In genomic region chr17:42018339-42018738, GRCh38 we compare ENCODE assay signal across 8 cellular contexts. TPM values are rescaled to one million over a fixed set of nuclear protein-coding genes. Genes with fewer than 3 reads are reported as not detected.
DNase-seq lines count a peak whose midpoint lies in the region; ATAC-seq, FAIRE-seq and TF ChIP-seq lines count a peak whose summit lies in the region.

No MANE protein-coding gene starts in this region.

- ATAC-seq in K562, result peak; percentile 32
- ATAC-seq in pancreas, result no peak

- no peak for TF ChIP-seq RAD21 in K562 (CRISPR knock-in tag; conservative IDR thresholded peaks at IDR 0.05 in 1 of 2, IDR thresholded peaks at IDR 0.05 in 1 of 2)

- H3K9me1 ChIP-seq in K562 (ENCODE audit: control insufficient read depth, insufficient read depth, low read length), result no peaks in the 10 kb centered on the region

- H3K4me3 ChIP-seq in BE2C (ENCODE audit: low read depth, low read length) (peak overlapping the region; percentile 93), K562 (peak overlapping the region; percentile 86), muscle layer of colon (ENCODE audit: low read depth in 1 of 2, low read length in 2 of 2) (peak overlapping the region; percentile 73 to 92), pancreas (peak overlapping the region in 2 of 4 donors; percentile 68 to 94)

- in situ Hi-C loops in KBM-7 (cut with MboI; ENCODE audit: low pct_unique_long_range_greater_than_20kb, low sequenced_read_pairs) (no loop called here), K562 (cut with MboI) (no loop called here)

- CTCF ChIA-PET in K562 (lab: Yijun Ruan, JAX; ENCODE audit: low intra/inter-chr PET ratio), result no interaction called here

- no peak for DNase-seq in BE2C
- peak; percentile 45 for DNase-seq in KBM-7
- peak in 2 of 4 experiments; percentile 74 to 79 for DNase-seq in K562 (ENCODE audit: extremely low read depth in 1 of 4, low spot score in 3 of 4)
- DNase-seq in COR-L47 (lab: John Stamatoyannopoulos, UW), result no peak
- DNase-seq in glomerular visceral epithelial cell (ENCODE audit: extremely low spot score), result no peak
- DNase-seq in stimulated activated CD4-positive, alpha-beta T cell treated with anti-CD3 and anti-CD28 coated beads, Interleukin-4, amount 100 ng/mL, for 4 hours, result no peak
- DNase-seq in pancreas, result no peak

- intact Hi-C loops in K562 (cut with micrococcal nuclease), result no loop called here
- intact Hi-C loops in pancreas (cut with DNase I), result no loop called here

- H3K4me2 ChIP-seq in K562 (ENCODE audit: insufficient read depth, low read length), result peak overlapping the region; percentile 91

- POLR2A ChIA-PET in K562 (lab: Yijun Ruan, JAX), result interaction anchor here (0.6 to 4.3 kb wide), 11 partner anchors 9 to 518 kb away, joined by 3 to 37 read pairs (median 4); no protein-coding TSS in a partner anchor

- H3K79me2 ChIP-seq in K562 (ENCODE audit: control insufficient read depth, insufficient read depth, low read length), result peaks cover 69% of the 10 kb centered on the region

- TF ChIP-seq POLR2A in K562 (conservative IDR thresholded peaks at IDR 0.05), result peak; percentile 56

- H3K4me1 ChIP-seq in BE2C, result no peaks in the 10 kb centered on the region
- H3K4me1 ChIP-seq in K562 (replicated peaks in 1 of 2; ENCODE audit: control insufficient read depth in 2 of 2, insufficient read depth in 2 of 2, low read length in 2 of 2), result peaks cover 26 to 31% of the 10 kb centered on the region in 2 experiments
- peaks cover 34% of the 10 kb centered on the region for H3K4me1 ChIP-seq in muscle layer of colon (ENCODE audit: insufficient read depth, low read length)
- H3K4me1 ChIP-seq in pancreas, result peaks cover 24 to 28% (median 24%) of the 10 kb centered on the region in 3 donors

- no peaks in the 10 kb centered on the region for H3K9me3 ChIP-seq in BE2C
- H3K9me3 ChIP-seq in K562 (replicated peaks; ENCODE audit: control insufficient read depth, insufficient read depth, low read depth, low read length), result no peaks in the 10 kb centered on the region
- H3K9me3 ChIP-seq in muscle layer of colon (ENCODE audit: low read length), result no peaks in the 10 kb centered on the region
- H3K9me3 ChIP-seq in pancreas, result no peaks in the 10 kb centered on the region

- H3K27ac ChIP-seq in K562 (ENCODE audit: extremely low read depth, low read depth, low read length) (peak overlapping the region; percentile 98), muscle layer of colon (ENCODE audit: low read depth, low read length) (peak overlapping the region; percentile 86), pancreas (peak overlapping the region in 2 of 4 donors; percentile 86 to 91)

- peak overlapping the region; percentile 93 for H2AFZ ChIP-seq in K562 (ENCODE audit: low read depth, low read length)

- peaks cover 5% of the 10 kb centered on the region for H4K20me1 ChIP-seq in K562 (replicated peaks; ENCODE audit: control insufficient read depth, insufficient read depth, low read length)

- FAIRE-seq in K562 (lab: Jason Lieb, UNC), result peak; percentile 92
- FAIRE-seq in pancreas (lab: Jason Lieb, UNC), result no peak

- no peaks in the 10 kb centered on the region for H3K27me3 ChIP-seq in BE2C
- H3K27me3 ChIP-seq in K562 (ENCODE audit: control insufficient read depth in 2 of 2, insufficient read depth in 2 of 2, low read length in 2 of 2), result no peaks in the 10 kb centered on the region
- no peaks in the 10 kb centered on the region for H3K27me3 ChIP-seq in muscle layer of colon (ENCODE audit: control insufficient read depth in 1 of 2, insufficient read depth in 2 of 2, low read length in 2 of 2)
- H3K27me3 ChIP-seq in pancreas, result no peaks in the 10 kb centered on the region

- H3K9ac ChIP-seq in K562 (ENCODE audit: insufficient read depth in 1 of 2, low read depth in 2 of 2, low read length in 2 of 2), result peak overlapping the region; percentile 97 to 99; a peak in 3 of 4 replicates
- H3K9ac ChIP-seq in muscle layer of colon (ENCODE audit: low read length), result no peak overlapping the region

- 0% methylated on average over 3 of the region's 3 CpGs for WGBS in K562 (ENCODE audit: insufficient coverage, low coverage, missing lambda C conversion rate)
- WGBS in pancreas, 2 donors, result 31 to 53% methylated on average over 3 of the region's 3 CpGs

- no TSS peak for BruUV-seq in K562 (replicated peaks; lab: Mats Ljungman, UMichigan)

- H3K36me3 ChIP-seq in BE2C (peaks cover 5% of the 10 kb centered on the region), K562 (ENCODE audit: control insufficient read depth, insufficient read depth, low read length) (peaks cover 46% of the 10 kb centered on the region), muscle layer of colon (ENCODE audit: insufficient read depth, low read length) (peaks cover 13% of the 10 kb centered on the region), pancreas (peaks cover 0 to 9% (median 9%) of the 10 kb centered on the region in 3 donors)

- TF ChIP-seq EP300 in K562 (IDR thresholded peaks at IDR 0.05; ENCODE audit: low read length), result no peak

- TF ChIP-seq CTCF in BE2C (IDR thresholded peaks at IDR 0.05; ENCODE audit: low read depth, low read length) (no peak), K562 (IDR thresholded peaks at IDR 0.05 in 2 of 3, conservative IDR thresholded peaks at IDR 0.05 in 1 of 3; ENCODE audit: insufficient read depth in 2 of 3, low read depth in 1 of 3, low read length in 3 of 3) (no peak), pancreas (IDR thresholded peaks at IDR 0.05) (no peak)

RNA-seq across cellular contexts. Expression of gene DNAJC7, which starts 1.1 kb away (rescaled TPM):
- 202 TPM for polyA plus RNA-seq in BE2C (2012; ENCODE audit: insufficient read depth, insufficient read length, low read depth)
- 180 and 244 TPM in 2 replicates for total RNA-seq in K562 (2011; cell fraction: chromatin; rRNA removed; ENCODE audit: low replicate concordance)
- 111 and 117 TPM in 2 replicates for total RNA-seq in K562 (2011; cell fraction: nucleolus; rRNA removed)
- total RNA-seq in K562 (2011; cell fraction: nucleoplasm; rRNA removed), result 168 and 236 TPM in 2 replicates
- total RNA-seq in K562 (2014; rRNA removed), result 145 and 157 TPM in 2 replicates
- total RNA-seq in K562 (2014; rRNA removed; fragmentation: Illumina TruSeq; extraction: Trizol), result 262 and 288 TPM in 2 replicates
- 191 and 206 TPM in 2 replicates for total RNA-seq in K562 (2015; rRNA removed; fragmentation: Illumina TruSeq; extraction: Trizol)
- total RNA-seq in K562 (2021), result 149 and 153 TPM in 2 replicates
- polyA plus RNA-seq in K562 (2011; rRNA removed), result 75.6 and 120 TPM in 2 replicates
- 29.9 and 31.1 TPM in 2 replicates for polyA plus RNA-seq in K562 (2011; cell fraction: cytosol; rRNA removed)
- polyA plus RNA-seq in K562 (2011; cell fraction: nucleus; rRNA removed), result 49.5 and 50.7 TPM in 2 replicates
- 172 and 176 TPM in 2 replicates for polyA plus RNA-seq in K562 (2012)
- 206 and 239 TPM in 2 replicates for polyA plus RNA-seq in K562 (2014; fragmentation: Illumina TruSeq; extraction: Trizol)
- 10 to 100 TPM; 85.8 to 94.3 TPM for polyA plus RNA-seq in K562 (2014; fragmentation: Nextera tagmentation; extraction: Ambion mirVana)
- 148 and 173 TPM in 2 replicates for polyA plus RNA-seq in K562 (2014; rRNA removed)
- polyA minus RNA-seq in K562 (2011; rRNA and poly(A)+ RNA removed), result 82.6 and 112 TPM in 2 replicates
- 46.2 and 60.0 TPM in 2 replicates for polyA minus RNA-seq in K562 (2011; cell fraction: cytosol; rRNA and poly(A)+ RNA removed)
- 49.0 and 75.2 TPM in 2 replicates for polyA minus RNA-seq in K562 (2011; cell fraction: nucleus; rRNA and poly(A)+ RNA removed)
- total RNA-seq in pancreas, result 10 to 100 TPM; 32.2 to 45.3 (median 37.3) TPM
- polyA plus RNA-seq in pancreas, result 10 to 100 TPM; 53.4 to 63.6 TPM

RNA-seq across cellular contexts. Expression of gene NKIRAS2, which starts 1.6 kb away (rescaled TPM):
- 301 TPM for polyA plus RNA-seq in BE2C (2012; ENCODE audit: insufficient read depth, insufficient read length, low read depth)
- 17.2 and 40.4 TPM in 2 replicates for total RNA-seq in K562 (2011; cell fraction: chromatin; rRNA removed; ENCODE audit: low replicate concordance)
- 28.6 and 34.4 TPM in 2 replicates for total RNA-seq in K562 (2011; cell fraction: nucleolus; rRNA removed)
- 33.1 and 41.8 TPM in 2 replicates for total RNA-seq in K562 (2011; cell fraction: nucleoplasm; rRNA removed)
- total RNA-seq in K562 (2014; rRNA removed), result 64.6 and 66.9 TPM in 2 replicates
- total RNA-seq in K562 (2014; rRNA removed; fragmentation: Illumina TruSeq; extraction: Trizol), result 17.9 and 18.7 TPM in 2 replicates
- total RNA-seq in K562 (2015; rRNA removed; fragmentation: Illumina TruSeq; extraction: Trizol), result 22.1 and 23.1 TPM in 2 replicates
- total RNA-seq in K562 (2021), result 37.8 and 45.5 TPM in 2 replicates
- 29.8 and 36.2 TPM in 2 replicates for polyA plus RNA-seq in K562 (2011; rRNA removed)
- polyA plus RNA-seq in K562 (2011; cell fraction: cytosol; rRNA removed), result 39.9 and 51.1 TPM in 2 replicates
- 23.3 and 30.8 TPM in 2 replicates for polyA plus RNA-seq in K562 (2011; cell fraction: nucleus; rRNA removed)
- 35.4 and 103 TPM in 2 replicates for polyA plus RNA-seq in K562 (2012)
- polyA plus RNA-seq in K562 (2014; fragmentation: Illumina TruSeq; extraction: Trizol), result 60.7 and 65.5 TPM in 2 replicates
- polyA plus RNA-seq in K562 (2014; fragmentation: Nextera tagmentation; extraction: Ambion mirVana), result 10 to 100 TPM; 10.1 to 14.6 TPM
- polyA plus RNA-seq in K562 (2014; rRNA removed), result 58.7 and 68.6 TPM in 2 replicates
- 18.3 and 23.9 TPM in 2 replicates for polyA minus RNA-seq in K562 (2011; rRNA and poly(A)+ RNA removed)
- 18.9 and 19.3 TPM in 2 replicates for polyA minus RNA-seq in K562 (2011; cell fraction: cytosol; rRNA and poly(A)+ RNA removed)
- polyA minus RNA-seq in K562 (2011; cell fraction: nucleus; rRNA and poly(A)+ RNA removed), result 10.6 and 14.3 TPM in 2 replicates
- total RNA-seq in pancreas, result 10 to 100 TPM in 3 of 6 donors, 1 to 10 TPM in 3; 6.5 to 14.7 (median 10.7) TPM
- polyA plus RNA-seq in pancreas, result 10 to 100 TPM; 11.7 to 14.1 TPM

RNA-seq across cellular contexts. Expression of gene C17orf113, which starts 32.1 kb away (rescaled TPM):
- polyA plus RNA-seq in BE2C (2012; ENCODE audit: insufficient read depth, insufficient read length, low read depth), result 5.3 TPM
- total RNA-seq in K562 (2011; cell fraction: chromatin; rRNA removed; ENCODE audit: low replicate concordance), result 0.88 and 2.5 TPM in 2 replicates
- 1.8 and 2.0 TPM in 2 replicates for total RNA-seq in K562 (2011; cell fraction: nucleolus; rRNA removed)
- total RNA-seq in K562 (2011; cell fraction: nucleoplasm; rRNA removed), result 0.95 and 1.2 TPM in 2 replicates
- total RNA-seq in K562 (2014; rRNA removed) (0.78 and 0.86 TPM in 2 replicates), K562 (2014; rRNA removed; fragmentation: Illumina TruSeq; extraction: Trizol) (0.22 and 0.29 TPM in 2 replicates), K562 (2015; rRNA removed; fragmentation: Illumina TruSeq; extraction: Trizol) (0.29 and 0.34 TPM in 2 replicates), K562 (2021) (1.1 and 1.2 TPM in 2 replicates), pancreas (1 to 10 TPM; 1.2 to 2.2 (median 1.8) TPM)
- polyA plus RNA-seq in K562 (2011; rRNA removed) (0.49 and 0.55 TPM in 2 replicates), K562 (2014; fragmentation: Illumina TruSeq; extraction: Trizol) (0.31 and 0.61 TPM in 2 replicates), K562 (2014; fragmentation: Nextera tagmentation; extraction: Ambion mirVana) (under 1 TPM; 0.10 to 0.17 TPM), K562 (2014; rRNA removed) (0.38 and 0.71 TPM in 2 replicates), pancreas (1 to 10 TPM; 1.5 to 1.9 TPM)
- polyA plus RNA-seq in K562 (2011; cell fraction: cytosol; rRNA removed), result 0.56 and 0.91 TPM in 2 replicates
- polyA plus RNA-seq in K562 (2011; cell fraction: nucleus; rRNA removed), result 0.65 and 1.1 TPM in 2 replicates
- polyA plus RNA-seq in K562 (2012), result 0.86 and 1.8 TPM in 2 replicates
- polyA minus RNA-seq in K562 (2011; rRNA and poly(A)+ RNA removed), result 0.09 and 0.35 TPM in 2 replicates
- polyA minus RNA-seq in K562 (2011; cell fraction: cytosol; rRNA and poly(A)+ RNA removed), result 0.64 and 0.67 TPM in 2 replicates
- polyA minus RNA-seq in K562 (2011; cell fraction: nucleus; rRNA and poly(A)+ RNA removed), result 0.22 and 0.27 TPM in 2 replicates

RNA-seq across cellular contexts. Expression of gene CNP, which starts 51.7 kb away (rescaled TPM):
- polyA plus RNA-seq in BE2C (2012; ENCODE audit: insufficient read depth, insufficient read length, low read depth), result 30.2 TPM
- 33.1 and 94.9 TPM in 2 replicates for total RNA-seq in K562 (2011; cell fraction: chromatin; rRNA removed; ENCODE audit: low replicate concordance)
- 31.3 and 42.9 TPM in 2 replicates for total RNA-seq in K562 (2011; cell fraction: nucleolus; rRNA removed)
- total RNA-seq in K562 (2011; cell fraction: nucleoplasm; rRNA removed), result 37.7 and 39.6 TPM in 2 replicates
- 45.4 and 45.8 TPM in 2 replicates for total RNA-seq in K562 (2014; rRNA removed)
- total RNA-seq in K562 (2014; rRNA removed; fragmentation: Illumina TruSeq; extraction: Trizol), result 15.9 and 18.6 TPM in 2 replicates
- total RNA-seq in K562 (2015; rRNA removed; fragmentation: Illumina TruSeq; extraction: Trizol), result 31.8 and 32.1 TPM in 2 replicates
- 49.4 and 52.0 TPM in 2 replicates for total RNA-seq in K562 (2021)
- 15.5 and 20.7 TPM in 2 replicates for polyA plus RNA-seq in K562 (2011; rRNA removed)
- polyA plus RNA-seq in K562 (2011; cell fraction: cytosol; rRNA removed), result 11.4 and 24.5 TPM in 2 replicates
- polyA plus RNA-seq in K562 (2011; cell fraction: nucleus; rRNA removed), result 10.2 and 21.9 TPM in 2 replicates
- 30.0 and 34.8 TPM in 2 replicates for polyA plus RNA-seq in K562 (2012)
- 33.2 and 37.5 TPM in 2 replicates for polyA plus RNA-seq in K562 (2014; fragmentation: Illumina TruSeq; extraction: Trizol)
- polyA plus RNA-seq in K562 (2014; fragmentation: Nextera tagmentation; extraction: Ambion mirVana), result 1 to 10 TPM; 1.7 to 3.8 TPM
- polyA plus RNA-seq in K562 (2014; rRNA removed), result 29.1 and 30.2 TPM in 2 replicates
- polyA minus RNA-seq in K562 (2011; rRNA and poly(A)+ RNA removed), result 19.5 and 44.8 TPM in 2 replicates
- polyA minus RNA-seq in K562 (2011; cell fraction: cytosol; rRNA and poly(A)+ RNA removed), result 36.4 and 44.8 TPM in 2 replicates
- 11.0 and 11.9 TPM in 2 replicates for polyA minus RNA-seq in K562 (2011; cell fraction: nucleus; rRNA and poly(A)+ RNA removed)
- total RNA-seq in pancreas, result 10 to 100 TPM; 26.3 to 45.8 (median 32.1) TPM
- polyA plus RNA-seq in pancreas, result 10 to 100 TPM; 26.4 to 34.4 TPM
